ENCODE assay signal across 19 cellular contexts in the genomic region with DNA sequence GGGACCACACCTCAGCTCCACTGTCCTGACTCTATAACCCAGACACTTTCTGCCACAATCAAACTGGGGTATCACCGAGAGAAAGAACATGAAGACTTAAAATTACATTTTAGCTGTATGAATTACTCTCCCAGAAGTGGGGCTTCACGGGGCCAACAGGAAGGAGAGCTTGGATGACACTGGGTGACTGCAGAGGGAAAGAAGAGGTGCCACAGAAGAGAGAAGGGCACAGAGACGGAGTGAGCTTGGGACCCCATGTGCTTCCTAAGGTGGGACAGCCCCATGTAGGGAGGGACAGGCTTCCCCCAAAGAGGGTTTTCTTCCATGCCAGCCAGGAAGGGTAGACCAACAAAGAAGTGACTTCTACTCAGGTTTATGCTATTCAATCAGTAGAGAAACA.
"Had no signal": no experiment of that assay in that cellular context is flagged by ENCODE, and none has a peak within 500 bp of the region (broad histone marks: within the 10 kb centered on the region; RNA-seq: fewer than 3 reads in every experiment).

No MANE protein-coding gene starts in this region.

- H3K27ac Mint-ChIP-seq: activated naive CD8-positive, alpha-beta T cell; memory B cell; natural killer cell treated with Interleukin-12 subunit alpha and Interleukin-12 subunit beta and Interleukin-15 and Interleukin-18, amount 100 ng/mL, for 72 hours; stimulated activated naive CD8-positive, alpha-beta T cell treated with anti-CD3 and anti-CD28 coated beads, Interleukin-15, Interleukin-2, amounts not matched to agents 100 ng/mL and 50 ng/mL, for 24 hours had no signal

- H3K4me1 ChIP-seq: colonic mucosa had no signal

- DNase-seq: activated CD4-positive, alpha-beta T cell treated with anti-CD3 and anti-CD28 coated beads, Interleukin-2, amount 50 U/mL, for 4 hours; activated T-cell treated with anti-CD3 and anti-CD28 coated beads, Interleukin-2, amount 50 U/mL, for 1 hour; amygdala; body of pancreas; caudate nucleus; colonic mucosa; islet precursor cell; nucleus accumbens; right lobe of liver; spleen; T-helper 1 cell; T1000 had no signal

- H3K4me3 Mint-ChIP-seq: activated naive CD8-positive, alpha-beta T cell; memory B cell; natural killer cell treated with Interleukin-12 subunit alpha and Interleukin-12 subunit beta and Interleukin-15 and Interleukin-18, amount 100 ng/mL, for 72 hours; stimulated activated naive CD8-positive, alpha-beta T cell treated with anti-CD3 and anti-CD28 coated beads, Interleukin-15, Interleukin-2, amounts not matched to agents 100 ng/mL and 50 ng/mL, for 24 hours had no signal

- H3K4me3 ChIP-seq: body of pancreas, colonic mucosa, hepatocyte, right lobe of liver, spleen had no signal

- ATAC-seq: activated CD4-positive, CD25-positive, alpha-beta regulatory T cell treated with anti-CD3 and anti-CD28 coated beads, Interleukin-2, amount 50 U/mL, for 24 hours; body of pancreas; natural killer cell treated with Interleukin-12 subunit alpha and Interleukin-12 subunit beta and Interleukin-15 and Interleukin-18, amount 100 ng/mL, for 72 hours; right lobe of liver; SK-N-SH treated with all-trans-retinoic acid at 6 μM for 48 hours had no signal

- H3K36me3 Mint-ChIP-seq: activated naive CD8-positive, alpha-beta T cell; natural killer cell treated with Interleukin-12 subunit alpha and Interleukin-12 subunit beta and Interleukin-15 and Interleukin-18, amount 100 ng/mL, for 72 hours had no signal

- H3K9me3 ChIP-seq: body of pancreas, colonic mucosa, right lobe of liver, spleen had no signal

- H2AFZ ChIP-seq: hepatocyte had no signal

- H3K79me2 ChIP-seq: hepatocyte had no signal

- H3K27me3 Mint-ChIP-seq: activated naive CD8-positive, alpha-beta T cell; memory B cell; natural killer cell treated with Interleukin-12 subunit alpha and Interleukin-12 subunit beta and Interleukin-15 and Interleukin-18, amount 100 ng/mL, for 72 hours; stimulated activated naive CD8-positive, alpha-beta T cell treated with anti-CD3 and anti-CD28 coated beads, Interleukin-15, Interleukin-2, amounts not matched to agents 100 ng/mL and 50 ng/mL, for 24 hours had no signal

- H3K27me3 ChIP-seq: body of pancreas, colonic mucosa, hepatocyte, right lobe of liver, spleen had no signal

- H3K4me2 ChIP-seq: hepatocyte had no signal

- H3K36me3 ChIP-seq: colonic mucosa, right lobe of liver, spleen had no signal

- H3K9me3 Mint-ChIP-seq: memory B cell; natural killer cell treated with Interleukin-12 subunit alpha and Interleukin-12 subunit beta and Interleukin-15 and Interleukin-18, amount 100 ng/mL, for 72 hours; stimulated activated naive CD8-positive, alpha-beta T cell treated with anti-CD3 and anti-CD28 coated beads, Interleukin-15, Interleukin-2, amounts not matched to agents 100 ng/mL and 50 ng/mL, for 24 hours had no signal

- H3K27ac ChIP-seq: body of pancreas, colonic mucosa, right lobe of liver had no signal
